Comparison of ENCODE assay signal across 1 cellular context in genomic region chr12:1994429-1995143, GRCh38.
TF ChIP-seq lines count a peak whose summit lies in the region.

No MANE protein-coding gene starts in this region.

TF ChIP-seq in WTC11, 78 proteins besides CTCF, POLR2A, EP300 and RAD21 (continued from another document):
- TF ChIP-seq ATF6 (CRISPR knock-in tag; IDR thresholded peaks at IDR 0.05) (no peak), ZNF425 (CRISPR knock-in tag; conservative IDR thresholded peaks at IDR 0.05) (no peak)
